ENCODE assay signal across 20 cellular contexts in the genomic region with DNA sequence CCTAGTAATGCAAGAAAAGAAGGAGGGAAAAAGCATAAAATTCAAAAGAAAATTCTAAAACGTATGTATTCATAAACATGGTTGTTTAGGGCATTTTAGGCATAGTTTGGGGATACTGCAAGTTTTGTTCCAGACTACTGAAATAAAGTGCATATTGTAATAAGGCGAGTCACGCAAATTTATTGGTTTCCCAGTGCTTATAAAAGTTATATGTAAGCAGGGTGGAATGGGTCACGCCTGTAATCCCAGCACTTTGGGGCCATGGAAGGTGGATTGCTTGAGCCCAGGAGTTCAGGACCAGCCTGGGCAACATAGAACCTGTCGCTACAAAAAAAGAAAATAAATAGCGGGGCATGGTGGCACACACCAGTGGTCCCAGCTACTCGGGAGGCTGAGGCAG.
DNase-seq lines count a peak whose midpoint lies in the region; ATAC-seq and TF ChIP-seq lines count a peak whose summit lies in the region.
"Had no signal": no experiment of that assay in that cellular context is flagged by ENCODE, and none has a peak within 500 bp of the region (broad histone marks: within the 10 kb centered on the region; RNA-seq: fewer than 3 reads in every experiment).

No MANE protein-coding gene starts in this region.

- no peak overlapping the region for H3K4me3 Mint-ChIP-seq in activated T-helper 17 cell treated with anti-CD3 and anti-CD28 coated beads, Interleukin-2, amount 50 U/mL, for 72 hours
- H3K4me3 Mint-ChIP-seq: CD14-positive monocyte; CD4-positive, alpha-beta T cell had no signal

- H3K36me3 ChIP-seq in HEK293 (ENCODE audit: control insufficient read depth in 2 of 2, insufficient read depth in 1 of 2, low read length in 2 of 2) (no peaks in the 10 kb centered on the region; a peak in 1 of 3 replicates), mucosa of descending colon (ENCODE audit: low read depth) (no peaks in the 10 kb centered on the region), psoas muscle (ENCODE audit: insufficient read depth in 1 of 2, low read depth in 1 of 2) (no peaks in the 10 kb centered on the region)

- no peaks in the 10 kb centered on the region for H3K27me3 Mint-ChIP-seq in activated T-helper 17 cell treated with anti-CD3 and anti-CD28 coated beads, Interleukin-2, amount 50 U/mL, for 72 hours
- H3K27me3 Mint-ChIP-seq: CD4-positive, alpha-beta T cell; CD8-positive, alpha-beta memory T cell had no signal

- H3K4me3 ChIP-seq in HEK293 (ENCODE audit: low read depth, low read length) (no peak overlapping the region), mucosa of descending colon (no peak overlapping the region), psoas muscle (no peak overlapping the region)
- H3K4me3 ChIP-seq: A549; BLaER1 treated with 17β-estradiol and CSF1 and Interleukin-3, amounts not matched to agents 10 nM and 100 nM had no signal

- 88 to 97% (median 96%) methylated on average over 7 of the region's 7 CpGs for WGBS in psoas muscle, 3 donors

- CTCF ChIA-PET in HEK293 (lab: Yijun Ruan, JAX) = interaction anchor here (0.6 to 0.7 kb wide), 2 partner anchors 48 to 187 kb away, joined by 3 read pairs; no protein-coding TSS in a partner anchor

- H3K4me1 Mint-ChIP-seq in activated T-helper 17 cell treated with anti-CD3 and anti-CD28 coated beads, Interleukin-2, amount 50 U/mL, for 72 hours = peaks cover 3% of the 10 kb centered on the region

- POLR2A ChIA-PET in HEK293 (lab: Yijun Ruan, JAX) = no interaction called here

- H3K9me3 ChIP-seq in HEK293 (ENCODE audit: control insufficient read depth, insufficient read depth, low read depth, low read length) (no peaks in the 10 kb centered on the region), mucosa of descending colon (no peaks in the 10 kb centered on the region), psoas muscle (no peaks in the 10 kb centered on the region)
- H3K9me3 ChIP-seq: A549, BE2C had no signal

- H3K27ac ChIP-seq in HEK293 (ENCODE audit: extremely low read depth, low read depth, low read length) (no peak overlapping the region), psoas muscle (no peak overlapping the region)
- H3K27ac ChIP-seq: A549; BLaER1 treated with 17β-estradiol and CSF1 and Interleukin-3, amounts not matched to agents 10 nM and 100 nM had no signal

- peak overlapping the region; percentile 12 for H3K27ac Mint-ChIP-seq in activated T-helper 17 cell treated with anti-CD3 and anti-CD28 coated beads, Interleukin-2, amount 50 U/mL, for 72 hours
- H3K27ac Mint-ChIP-seq: CD4-positive, alpha-beta T cell had no signal

- intact Hi-C loops in mucosa of descending colon (cut with DNase I, micrococcal nuclease) = no loop called here
- intact Hi-C loops in psoas muscle (cut with DNase I) = no loop called here
- intact Hi-C loops in posterior vena cava (cut with DNase I) = no loop called here

- H3K36me3 Mint-ChIP-seq in activated T-helper 17 cell treated with anti-CD3 and anti-CD28 coated beads, Interleukin-2, amount 50 U/mL, for 72 hours (ENCODE audit: low read depth) = peaks cover 12% of the 10 kb centered on the region

- TF ChIP-seq CTCF in HEK293 (tag by site-specific recombination; IDR thresholded peaks at IDR 0.05) = no peak
- TF ChIP-seq CTCF in mucosa of descending colon (IDR thresholded peaks at IDR 0.05) = no peak
- TF ChIP-seq CTCF in psoas muscle (IDR thresholded peaks at IDR 0.05) = no peak

- H3K4me1 ChIP-seq in HEK293 (ENCODE audit: control insufficient read depth, insufficient read depth, low read length) (peaks cover 3% of the 10 kb centered on the region; the same call in 1 of the 2 replicates), mucosa of descending colon (ENCODE audit: low read depth) (no peaks in the 10 kb centered on the region), psoas muscle (no peaks in the 10 kb centered on the region)
- H3K4me1 ChIP-seq: A549 had no signal

- H3K9me3 Mint-ChIP-seq in activated T-helper 17 cell treated with anti-CD3 and anti-CD28 coated beads, Interleukin-2, amount 50 U/mL, for 72 hours = no peaks in the 10 kb centered on the region
- H3K9me3 Mint-ChIP-seq: CD4-positive, alpha-beta T cell; CD8-positive, alpha-beta memory T cell had no signal

- no peak for ATAC-seq in activated T-helper 17 cell treated with anti-CD3 and anti-CD28 coated beads, Interleukin-2, amount 50 U/mL, for 72 hours (replicated peaks)
- ATAC-seq in mucosa of descending colon (peak; percentile 49), psoas muscle (no peak)
- ATAC-seq: A549 had no signal

- H3K27me3 ChIP-seq in psoas muscle (ENCODE audit: insufficient read depth in 3 of 3, low read length in 2 of 3) = no peaks in the 10 kb centered on the region
- H3K27me3 ChIP-seq: BE2C; BLaER1 treated with 17β-estradiol and CSF1 and Interleukin-3, amounts not matched to agents 10 nM and 100 nM had no signal

- DNase-seq in mucosa of descending colon (no peak), psoas muscle (no peak), posterior vena cava (ENCODE audit: low spot score) (no peak)
- DNase-seq in activated naive CD4-positive, alpha-beta T cell treated with anti-CD3 and anti-CD28 coated beads, Interleukin-2, amount 50 U/mL, for 16 hours = no peak
- DNase-seq: 8988T; ACHN; AML-193; BE2C; CD4-positive, alpha-beta T cell; CD8-positive, alpha-beta memory T cell; DMS 273 treated with DMSO at 0.1 percent for 48 hours; DMS79; GF-D8; GOT3; HCEC 1CT had no signal

TF ChIP-seq in HEK293, 187 proteins besides CTCF, POLR2A, EP300 and RAD21:
- TF ChIP-seq ZNF10 (tag by site-specific recombination; IDR thresholded peaks at IDR 0.05) = no peak
- TF ChIP-seq ZNF521 (tag by site-specific recombination; IDR thresholded peaks at IDR 0.05) = no peak
- TF ChIP-seq ZNF629 (tag by site-specific recombination; IDR thresholded peaks at IDR 0.05) = peak; percentile 0; the same call in 1 of the 2 replicates
- peak; percentile 45; the same call in 1 of the 2 replicates for TF ChIP-seq SCRT2 (tag by site-specific recombination; IDR thresholded peaks at IDR 0.05)
- no peak for TF ChIP-seq ZNF830 (tag by site-specific recombination; IDR thresholded peaks at IDR 0.05; ENCODE audit: low read depth)
- no peak for TF ChIP-seq ZNF302 (tag by site-specific recombination; IDR thresholded peaks at IDR 0.05; ENCODE audit: low read depth)
- TF ChIP-seq ZNF777 (tag by site-specific recombination; IDR thresholded peaks at IDR 0.05; ENCODE audit: borderline replicate concordance) = no peak
